ENCODE assay signal across 28 cellular contexts in the genomic region with DNA sequence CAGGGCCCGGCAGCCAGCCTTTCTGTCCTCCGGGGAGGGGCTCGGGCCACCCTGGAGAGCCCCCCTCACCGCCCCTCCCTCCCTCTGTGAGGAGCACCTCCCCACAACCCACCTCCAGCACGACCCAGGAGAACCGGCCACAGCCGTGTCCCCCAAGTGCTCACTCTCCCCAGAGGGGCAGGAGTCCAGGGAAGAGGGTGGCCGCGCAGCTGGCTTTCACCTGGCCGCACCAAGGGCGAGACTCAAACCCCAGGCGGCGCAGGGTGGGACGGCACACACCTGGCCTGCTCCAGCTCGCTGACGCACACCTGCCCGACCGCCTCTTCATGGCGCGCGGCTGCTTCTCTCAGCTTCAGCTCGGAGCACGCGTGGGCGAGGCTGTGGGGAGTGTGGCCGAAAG.
DNase-seq lines count a peak whose midpoint lies in the region; ATAC-seq, FAIRE-seq and TF ChIP-seq lines count a peak whose summit lies in the region.
"Had no signal": no experiment of that assay in that cellular context is flagged by ENCODE, and none has a peak within 500 bp of the region (broad histone marks: within the 10 kb centered on the region; RNA-seq: fewer than 3 reads in every experiment).

No MANE protein-coding gene starts in this region.

- H3K23ac ChIP-seq in H1 (ENCODE audit: insufficient read length): no peak overlapping the region

- intact Hi-C loops in lower lobe of right lung (cut with DNase I): no loop called here
- intact Hi-C loops in tibial artery (cut with DNase I; ENCODE audit: low total_unique reads): no loop called here

- TF ChIP-seq CTCF in H1 (IDR thresholded peaks at IDR 0.05; ENCODE audit: control extremely low read depth in 1 of 3, insufficient read depth in 1 of 3, low read depth in 1 of 3, low read length in 3 of 3) (no peak), lower lobe of right lung (IDR thresholded peaks at IDR 0.05) (no peak), tibial artery (IDR thresholded peaks at IDR 0.05) (no peak), RWPE1 (conservative IDR thresholded peaks at IDR 0.05; ENCODE audit: low read depth) (no peak)

- H3K14ac ChIP-seq in H1 (ENCODE audit: insufficient read length): no peak overlapping the region

- TF ChIP-seq EP300 in H1 (IDR thresholded peaks at IDR 0.05; ENCODE audit: borderline replicate concordance in 1 of 2, low read depth in 2 of 2, low read length in 2 of 2): no peak

- H3K36me3 ChIP-seq in H1 (ENCODE audit: control insufficient read depth in 2 of 4, insufficient read depth in 4 of 4, low read length in 3 of 4) (no peaks in the 10 kb centered on the region), lower lobe of right lung (no peaks in the 10 kb centered on the region), tibial artery (no peaks in the 10 kb centered on the region)
- H3K36me3 ChIP-seq: adrenal gland, brain microvascular endothelial cell, MG63, neural progenitor cell, vagina had no signal

- 91% methylated on average over 18 of the region's 26 CpGs; no CpG with 5 or more reads in 1 of the 2 experiments for WGBS in H1 (ENCODE audit: extremely low coverage in 1 of 2, insufficient coverage in 1 of 2, insufficient read length in 1 of 2, insufficient replicate concordance in 2 of 2, low coverage in 1 of 2, low lambda C conversion rate in 2 of 2, missing lambda C conversion rate in 1 of 2), 2 experiments

- H4K20me1 ChIP-seq in H1 (replicated peaks in 1 of 2; ENCODE audit: control insufficient read depth in 1 of 2, insufficient read depth in 2 of 2, low read length in 2 of 2): no peaks in the 10 kb centered on the region

- no peak overlapping the region for H2BK20ac ChIP-seq in H1 (ENCODE audit: low read length)

- H3K9ac ChIP-seq in H1 (replicated peaks in 1 of 4; ENCODE audit: extremely low read depth in 1 of 4, low read depth in 3 of 4, low read length in 3 of 4): no peak overlapping the region
- H3K9ac ChIP-seq: neural progenitor cell had no signal

- H2BK5ac ChIP-seq in H1 (ENCODE audit: low read depth, low read length): no peak overlapping the region

- H2BK15ac ChIP-seq in H1 (ENCODE audit: low read length): no peak overlapping the region

- no peak overlapping the region for H3K4ac ChIP-seq in H1 (replicated peaks; ENCODE audit: insufficient read length, low read depth, low read length)

- H3K56ac ChIP-seq in H1 (replicated peaks; ENCODE audit: insufficient read length, low read depth, low read length): no peak overlapping the region

- ATAC-seq in lower lobe of right lung (no peak), HG02938 (IDR thresholded peaks at IDR 0.05; ENCODE audit: unreplicated experiment) (no peak)
- ATAC-seq: A549, esophagus mucosa, foreskin keratinocyte, K562, Panc1, psoas muscle had no signal

- FAIRE-seq in H1 (lab: Jason Lieb, UNC): no peak
- FAIRE-seq: A549, K562 had no signal

- CTCF ChIA-PET in H1 (lab: Charles Lee; ENCODE audit: partially characterized antibody) (interaction anchor here (1.1 to 1.8 kb wide), 2 partner anchors 9 to 32 kb away, joined by 3 to 6 read pairs; no protein-coding TSS in a partner anchor), RWPE1 (lab: Yijun Ruan, JAX) (no interaction called here)

- H3K27me3 ChIP-seq in H1 (replicated peaks in 1 of 4; ENCODE audit: control insufficient read depth in 3 of 4, extremely low read depth in 1 of 4, insufficient read depth in 3 of 4, low read length in 3 of 4) (no peaks in the 10 kb centered on the region; a peak in 1 of 7 replicates), lower lobe of right lung (ENCODE audit: low read depth) (peaks cover 17% of the 10 kb centered on the region), tibial artery (peaks cover 0 to 40% of the 10 kb centered on the region in 2 donors)
- H3K27me3 ChIP-seq: adrenal gland, brain microvascular endothelial cell, foreskin keratinocyte, neural progenitor cell, vagina had no signal

- no peak for TF ChIP-seq RAD21 in H1 (IDR thresholded peaks at IDR 0.05 in 1 of 2, conservative IDR thresholded peaks at IDR 0.05 in 1 of 2; ENCODE audit: low read depth in 2 of 2, low read length in 2 of 2)

- H3K79me1 ChIP-seq in H1 (ENCODE audit: low read depth, low read length): no peaks in the 10 kb centered on the region

- H3K79me2 ChIP-seq in H1 (ENCODE audit: control insufficient read depth in 1 of 2, insufficient read depth in 2 of 2, low read length in 2 of 2): no peaks in the 10 kb centered on the region

- H3K4me3 ChIP-seq in H1 (ENCODE audit: extremely low read depth in 1 of 4, insufficient read depth in 2 of 4, low read depth in 3 of 4, low read length in 4 of 4) (no peak overlapping the region), lower lobe of right lung (no peak overlapping the region), tibial artery (no peak overlapping the region)
- H3K4me3 ChIP-seq: A549, adrenal gland, K562, lung, MG63, neural progenitor cell, psoas muscle, SK-N-MC, skin epidermis, vagina had no signal

- H3K23me2 ChIP-seq in H1 (ENCODE audit: low read depth, low read length): no peaks in the 10 kb centered on the region

- H3K4me1 ChIP-seq in H1 (replicated peaks in 1 of 4; ENCODE audit: control insufficient read depth in 3 of 4, insufficient read depth in 4 of 4, low read length in 3 of 4) (no peaks in the 10 kb centered on the region; a peak in 1 of 7 replicates), lower lobe of right lung (no peaks in the 10 kb centered on the region), tibial artery (no peaks in the 10 kb centered on the region)
- H3K4me1 ChIP-seq: A549, adrenal gland, foreskin keratinocyte, neural progenitor cell, psoas muscle, vagina had no signal

- no peak overlapping the region for H4K5ac ChIP-seq in H1 (ENCODE audit: insufficient read length, low read depth, low read length)

- H2BK120ac ChIP-seq in H1 (replicated peaks; ENCODE audit: low read depth, low read length): no peak overlapping the region

- H4K91ac ChIP-seq in H1 (replicated peaks; ENCODE audit: insufficient read length, low read length): no peak overlapping the region

- H3K9me3 ChIP-seq in H1 (ENCODE audit: insufficient read depth in 2 of 2, low read depth in 1 of 2, low read length in 1 of 2): no peaks in the 10 kb centered on the region
- no peaks in the 10 kb centered on the region for H3K9me3 ChIP-seq in lower lobe of right lung
- H3K9me3 ChIP-seq in tibial artery: peaks cover 0 to 17% (median 0%) of the 10 kb centered on the region in 3 donors
- H3K9me3 ChIP-seq: adrenal gland, psoas muscle, vagina had no signal

- H2BK12ac ChIP-seq in H1 (ENCODE audit: low read depth, low read length): 0 out of 2 replicates have a peak overlapping the region, but pooled peaks have one; percentile 27

- DNase-seq in activated effector memory CD4-positive, alpha-beta T cell treated with anti-CD3 and anti-CD28 coated beads, Interleukin-2, amount 50 U/mL, for 16 hours: peak; percentile 44
- DNase-seq in activated effector memory CD4-positive, alpha-beta T cell treated with Interleukin-2 at 50 U/mL for 16 hours: no peak
- DNase-seq in H1 (ENCODE audit: low read depth in 1 of 2, low spot score in 2 of 2) (no peak), lower lobe of right lung (peak; percentile 43), tibial artery (peak; percentile 12 to 41), NAMALWA (ENCODE audit: low spot score) (no peak), RWPE1 (ENCODE audit: low spot score) (no peak)
- DNase-seq: activated CD4-positive, alpha-beta T cell treated with anti-CD3 and anti-CD28 coated beads, Interleukin-2, amount 10 ng/mL, durations not matched to agents 24 days and 14 days; brain microvascular endothelial cell; effector memory CD4-positive, alpha-beta T cell; foreskin keratinocyte; GOT3; MG63; NCI-H1436; NCI-H510A treated with DMSO at 0.1 percent for 48 hours; stimulated activated CD4-positive, alpha-beta T cell treated with anti-CD3 and anti-CD28 coated beads, Interleukin-1b, Interleukin-23, amount 100 ng/mL, for 48 hours had no signal

- H2AK5ac ChIP-seq in H1 (ENCODE audit: low read depth, low read length): 0 out of 2 replicates have a peak overlapping the region, but pooled peaks have one; percentile 40

- H4K8ac ChIP-seq in H1 (ENCODE audit: extremely low read depth, insufficient read depth, low read length): 0 out of 2 replicates have a peak overlapping the region, but pooled peaks have one; percentile 28

- no peak for TF ChIP-seq POLR2A in H1 (IDR thresholded peaks at IDR 0.05; ENCODE audit: control extremely low read depth in 1 of 2, low read depth in 2 of 2, low read length in 2 of 2)

- H3K27ac ChIP-seq in H1 (ENCODE audit: low read depth, low read length) (no peak overlapping the region), lower lobe of right lung (no peak overlapping the region), tibial artery (no peak overlapping the region), RWPE1 (no peak overlapping the region)
- H3K27ac ChIP-seq: A549, adrenal gland, brain microvascular endothelial cell, foreskin keratinocyte, neural progenitor cell, psoas muscle, SK-N-MC, skin epidermis, vagina had no signal

- no peak overlapping the region for H3K18ac ChIP-seq in H1 (ENCODE audit: extremely low read depth, low read length)

- no peak overlapping the region for H2AFZ ChIP-seq in H1 (ENCODE audit: low read length)
- H2AFZ ChIP-seq: neural progenitor cell had no signal

- POLR2A ChIA-PET in H1 (lab: Charles Lee; ENCODE audit: partially characterized antibody) (no interaction called here), RWPE1 (lab: Yijun Ruan, JAX; ENCODE audit: low non-redundant PET) (no interaction called here)

- no peak overlapping the region for H3K4me2 ChIP-seq in H1 (ENCODE audit: insufficient read depth in 1 of 2, low read depth in 2 of 2, low read length in 2 of 2)
- H3K4me2 ChIP-seq: A549, neural progenitor cell had no signal

TF ChIP-seq in H1, 55 proteins besides CTCF, POLR2A, EP300 and RAD21:
- TF ChIP-seq RBBP5 (IDR thresholded peaks at IDR 0.05; ENCODE audit: borderline replicate concordance, low read depth, low read length): no peak
- no peak for TF ChIP-seq EZH2 (IDR thresholded peaks at IDR 0.05; ENCODE audit: low read depth, low read length, severe bottlenecking)

Comparison
In these comparisons a context has a peak if more than half of its experiments do, and no peak if none do; other contexts are left out.
1. DNase-seq: peak in activated effector memory CD4-positive, alpha-beta T cell treated with anti-CD3 and anti-CD28 coated beads, Interleukin-2, amount 50 U/mL, for 16 hours (single experiment), lower lobe of right lung (single experiment) and tibial artery (2 of 2); none in activated effector memory CD4-positive, alpha-beta T cell treated with Interleukin-2 at 50 U/mL for 16 hours (single experiment), H1 (0 of 2), NAMALWA (single experiment) and RWPE1 (single experiment).